ENCODE assay signal across 2 cellular contexts in genomic region chr12:81727387-81727786, GRCh38.
A peak's percentile ranks its signal among the peaks of the same experiment; 100 is the strongest.
TF ChIP-seq lines count a peak whose summit lies in the region.

No MANE protein-coding gene starts in this region.

TF ChIP-seq in GM23338, 12 proteins besides CTCF, POLR2A, EP300 and RAD21 (continued from another document):
- TF ChIP-seq EZH2 (IDR thresholded peaks at IDR 0.05; ENCODE audit: low read depth, unreplicated experiment) (no peak), CREB1 (CRISPR knock-in tag; IDR thresholded peaks at IDR 0.05; ENCODE audit: low read depth) (no peak), JUNB (IDR thresholded peaks at IDR 0.05; ENCODE audit: unreplicated experiment) (no peak), ZNF114 (CRISPR knock-in tag; IDR thresholded peaks at IDR 0.05) (no peak), ZNF331 (CRISPR knock-in tag; IDR thresholded peaks at IDR 0.05; ENCODE audit: low read depth) (no peak)

TF ChIP-seq in H1, 55 proteins besides CTCF, POLR2A, EP300 and RAD21 (continued from another document):
- TF ChIP-seq RNF2 (IDR thresholded peaks at IDR 0.05; ENCODE audit: borderline replicate concordance, low read depth, low read length, missing control alignments, poor library complexity, severe bottlenecking) (no peak), SIRT6 (IDR thresholded peaks at IDR 0.05; ENCODE audit: low read length) (no peak), NANOG (IDR thresholded peaks at IDR 0.05; ENCODE audit: insufficient read depth, low read depth, low read length, poor library complexity, severe bottlenecking) (no peak), E2F6 (IDR thresholded peaks at IDR 0.05) (no peak), GTF2F1 (IDR thresholded peaks at IDR 0.05; ENCODE audit: borderline replicate concordance, low read depth, low read length) (no peak), CHD7 (IDR thresholded peaks at IDR 0.05; ENCODE audit: insufficient replicate concordance, low read length) (peak; percentile 28)
